Comparison of ENCODE assay signal across 8 cellular contexts in the genomic region with DNA sequence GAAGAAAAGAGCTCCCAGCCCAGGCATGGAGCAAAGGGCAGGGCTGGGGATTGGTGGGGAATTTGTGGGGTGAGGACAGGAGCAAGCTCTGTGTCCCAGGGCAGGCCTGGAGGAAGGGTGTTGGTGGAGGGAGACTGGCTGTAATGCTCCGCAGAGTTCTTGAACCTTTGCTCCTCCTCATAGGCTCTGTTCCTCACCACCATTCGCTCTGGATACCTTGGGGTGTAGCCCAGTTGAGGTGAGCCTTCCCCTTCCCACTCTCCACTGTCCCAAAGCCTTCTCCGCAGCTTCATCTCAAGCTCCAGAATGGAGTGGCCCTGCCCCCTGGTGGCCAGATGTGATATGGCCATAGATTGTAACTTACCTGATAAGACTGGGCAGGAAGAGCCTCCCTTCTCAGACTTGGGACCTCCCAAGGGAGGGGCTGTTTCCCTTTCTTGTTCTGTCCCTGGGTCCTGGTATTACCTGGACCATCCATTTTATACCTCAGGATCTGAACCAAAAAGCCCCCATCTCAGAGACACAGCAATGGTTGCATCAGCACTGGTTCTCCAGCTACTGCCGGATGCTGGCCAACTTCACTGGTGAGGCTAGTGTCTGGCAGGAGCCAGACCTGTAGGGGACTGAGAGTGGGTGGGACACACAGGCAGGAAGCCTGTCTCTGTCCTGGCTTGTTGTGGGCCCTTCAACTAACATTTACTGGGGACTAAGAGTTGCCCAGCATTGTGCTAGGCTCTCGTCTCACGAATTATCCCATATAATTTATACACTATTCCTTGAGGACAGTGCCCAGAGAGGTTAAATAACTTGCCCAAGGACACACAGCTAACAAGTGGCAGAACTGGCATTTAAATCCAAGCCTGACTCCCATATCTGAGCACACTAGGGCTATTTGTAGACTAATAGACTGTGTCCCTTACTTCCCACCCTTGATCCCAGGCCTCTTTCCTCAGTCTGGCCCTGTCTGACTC. TPM values are rescaled to one million over a fixed set of nuclear protein-coding genes. Genes with fewer than 3 reads are reported as not detected.
DNase-seq lines count a peak whose midpoint lies in the region; ATAC-seq and TF ChIP-seq lines count a peak whose summit lies in the region.

No MANE protein-coding gene starts in this region.

- H3K9me3 ChIP-seq in lung (ENCODE audit: control insufficient read depth in 2 of 2, insufficient read depth in 1 of 2, low read length in 1 of 2), result no peaks in the 10 kb centered on the region

- intact Hi-C loops in dorsolateral prefrontal cortex (cut with DNase I), result loop anchor here (5.0 to 10.0 kb wide), 2 partner anchors 260 to 263 kb away; no protein-coding TSS in a partner anchor

- peaks cover 0 to 2% of the 10 kb centered on the region in 2 donors for H3K36me3 ChIP-seq in lung (ENCODE audit: control insufficient read depth in 2 of 2, insufficient read depth in 2 of 2, low read length in 2 of 2)

- TF ChIP-seq CTCF in HL-60 (IDR thresholded peaks at IDR 0.05; ENCODE audit: insufficient read depth, low read length) (peak; percentile 87), dorsolateral prefrontal cortex (IDR thresholded peaks at IDR 0.05 in 54 of 56, conservative IDR thresholded peaks at IDR 0.05 in 2 of 56; ENCODE audit: low read depth in 1 of 56, partially characterized antibody in 56 of 56) (peak; percentile 81 to 99 (median 95)), lung (IDR thresholded peaks at IDR 0.05; ENCODE audit: control extremely low read depth, extremely low read depth) (peak; percentile 93)

- 40 to 44% methylated on average over 6 of the region's 6 CpGs for WGBS in lung, 2 donors

- H3K4me1 ChIP-seq in lung (ENCODE audit: control insufficient read depth in 2 of 2, insufficient read depth in 2 of 2, low read length in 2 of 2), result no peaks in the 10 kb centered on the region

- H3K4me3 ChIP-seq in HL-60 (replicated peaks; ENCODE audit: insufficient read depth, low read length) (no peak overlapping the region), dorsolateral prefrontal cortex (no peak overlapping the region), lung (no peak overlapping the region)

- ATAC-seq in lung (ENCODE audit: insufficient read depth, low FRiP score), result peak; percentile 83
- no peak for ATAC-seq in HG03139 (IDR thresholded peaks at IDR 0.05; ENCODE audit: unreplicated experiment)

- no peaks in the 10 kb centered on the region for H3K27me3 ChIP-seq in HL-60 (ENCODE audit: insufficient read depth, poor library complexity, severe bottlenecking)
- H3K27me3 ChIP-seq in dorsolateral prefrontal cortex, result no peaks in the 10 kb centered on the region
- H3K27me3 ChIP-seq in lung (ENCODE audit: control insufficient read depth, insufficient read depth), result no peaks in the 10 kb centered on the region

- DNase-seq in DMS114 treated with DMSO at 0.1 percent for 48 hours (lab: John Stamatoyannopoulos, UW; ENCODE audit: unreplicated experiment), result peak; percentile 71
- DNase-seq in HL-60 (ENCODE audit: low read depth in 1 of 2, low spot score in 1 of 2), result peak in 1 of 2 experiments; percentile 85
- DNase-seq in NCI-H774 (lab: John Stamatoyannopoulos, UW), result peak; percentile 72
- peak; percentile 71 to 81 for DNase-seq in activated CD4-positive, alpha-beta T cell treated with anti-CD3 and anti-CD28 coated beads, Interleukin-2, amount 50 U/mL, for 24 hours (ENCODE audit: low read depth in 1 of 2, low spot score in 1 of 2)
- DNase-seq in dorsolateral prefrontal cortex, result peak; percentile 82 to 96 (median 89)
- peak; percentile 88 for DNase-seq in lung (ENCODE audit: low spot score)
- peak; percentile 64 for DNase-seq in stimulated activated CD8-positive, alpha-beta memory T cell treated with anti-CD3 and anti-CD28 coated beads, Interleukin-12 subunit alpha, Interleukin-12 subunit beta, amount 100 ng/mL, for 24 hours (ENCODE audit: extremely low read depth)

- H3K27ac ChIP-seq in HL-60 (replicated peaks) (no peak overlapping the region), dorsolateral prefrontal cortex (peak overlapping the region in 1 of 59 donors; percentile 27), lung (ENCODE audit: low read depth in 1 of 2, low read length in 1 of 2) (no peak overlapping the region)

RNA-seq across cellular contexts. Expression of gene STAC2, which starts 19.1 kb away (rescaled TPM):
- total RNA-seq in dorsolateral prefrontal cortex (100 to 1,000 TPM in 2 of 120 experiments, 10 to 100 TPM in 118; 16.2 to 113 (median 58.6) TPM), lung (1 to 10 TPM in 1 of 2 donors, not detected in 1; 1.7 TPM)
- polyA plus RNA-seq in lung, result under 1 TPM; 0.26 to 0.42 TPM

RNA-seq across cellular contexts. Expression of gene RPL19, which starts 44.8 kb away (rescaled TPM):
- total RNA-seq in dorsolateral prefrontal cortex (100 to 1,000 TPM; 415 to 719 (median 536) TPM), lung (1,000 to 10,000 TPM; 1,387 to 1,536 TPM)
- 1,000 to 10,000 TPM; 2,407 to 4,055 TPM for polyA plus RNA-seq in lung

RNA-seq across cellular contexts. Expression of gene CACNB1, which starts 47.4 kb away (rescaled TPM):
- 100 to 1,000 TPM in 63 of 120 experiments, 10 to 100 TPM in 57; 43.6 to 155 (median 101) TPM for total RNA-seq in dorsolateral prefrontal cortex
- 10 to 100 TPM in 1 of 2 donors, 1 to 10 TPM in 1; 8.2 to 49.6 TPM for total RNA-seq in lung
- 10 to 100 TPM in 1 of 2 donors, 1 to 10 TPM in 1; 6.8 to 35.1 TPM for polyA plus RNA-seq in lung

Comparison
In these comparisons a context has a peak if more than half of its experiments do, and no peak if none do; other contexts are left out.
1. RNA of gene STAC2, which starts 19.1 kb away (total RNA-seq): 16.2 to 113 TPM in dorsolateral prefrontal cortex; 1.7 TPM in lung; every median in the first group is over 4 times any median in the second.
2. Peak in every context shown above with its lines, with median percentiles within 50 percentile points of each other: CTCF ChIP-seq.